10 cellular contexts compared by ENCODE assay signal in the genomic region with DNA sequence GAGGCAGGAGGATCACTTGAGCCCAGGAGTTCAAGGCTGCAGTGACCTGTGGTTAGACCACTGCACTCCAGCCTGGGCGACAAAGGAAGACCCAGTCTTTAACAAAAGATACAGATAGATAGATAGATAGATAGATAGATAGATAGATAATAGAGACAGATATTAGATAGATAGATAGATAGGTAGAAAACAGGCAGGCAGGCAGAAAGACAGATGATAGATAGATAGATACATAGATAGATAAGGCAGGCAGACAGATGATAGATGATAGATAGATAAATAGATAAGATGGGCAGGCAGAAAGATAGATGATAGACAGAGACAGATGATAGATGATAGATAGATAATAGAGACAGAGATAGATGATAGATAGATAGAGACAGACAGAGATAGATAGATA. TPM values are rescaled to one million over a fixed set of nuclear protein-coding genes. Genes with fewer than 3 reads are reported as not detected.
"Had no signal": no experiment of that assay in that cellular context is flagged by ENCODE, and none has a peak within 500 bp of the region (broad histone marks: within the 10 kb centered on the region; RNA-seq: fewer than 3 reads in every experiment).

No MANE protein-coding gene starts in this region.

- FAIRE-seq: H1, H54, HTR-8/SVneo had no signal

- H3K27ac Mint-ChIP-seq: GM23338, H9, HFFc6 had no signal

- H3K9me3 Mint-ChIP-seq: HFFc6 had no signal

- DNase-seq: H9, HCEC 1CT, HFFc6, IMR-90, KBM-7 had no signal

- H2AFZ ChIP-seq: GM23338 had no signal

- H3K4me2 ChIP-seq: GM23338 had no signal

- ATAC-seq: GM23338 had no signal

- H3K4me3 ChIP-seq: GM23338 had no signal

- H3K4me3 Mint-ChIP-seq: GM23338, H9, HFFc6 had no signal

RNA-seq across cellular contexts. Expression of gene TMEM130, which starts 54.5 kb away (rescaled TPM):
- total RNA-seq: HT-29 had no signal
